In the genomic region with DNA sequence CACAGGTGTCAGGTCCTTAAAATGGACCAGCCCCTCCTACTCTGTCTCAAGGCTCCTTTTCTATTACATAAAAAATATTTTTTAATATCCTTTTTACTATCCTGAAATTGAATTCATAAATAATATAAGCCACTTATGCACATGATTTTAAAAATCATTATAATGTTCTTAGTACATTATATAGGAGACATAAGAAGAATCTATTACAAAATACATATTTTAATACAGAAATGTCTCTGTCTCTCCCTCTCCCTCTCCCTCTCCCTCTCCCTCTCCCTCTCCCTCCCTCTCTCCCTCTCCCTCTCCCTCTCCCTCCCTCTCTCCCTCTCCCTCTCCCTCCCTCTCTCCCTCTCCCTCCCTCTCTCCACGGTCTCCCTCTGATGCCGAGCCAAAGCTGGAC, we compare ENCODE assay signal across 35 cellular contexts. TPM values are rescaled to one million over a fixed set of nuclear protein-coding genes. Genes with fewer than 3 reads are reported as not detected.
"Had no signal": no experiment of that assay in that cellular context is flagged by ENCODE, and none has a peak within 500 bp of the region (broad histone marks: within the 10 kb centered on the region; RNA-seq: fewer than 3 reads in every experiment).

No MANE protein-coding gene starts in this region.

- ATAC-seq: effector memory CD8-positive, alpha-beta T cell; esophagus mucosa; gastrocnemius medialis; heart right ventricle; left cardiac atrium; left lung; left ventricle myocardium superior; lower lobe of right lung; mucosa of descending colon had no signal

- H3K4me3 Mint-ChIP-seq: dendritic cell treated with granulocyte-macrophage colony-stimulating factor and Interleukin-4, amounts not matched to agents 40 ng/mL and 50 ng/mL, for 4 days; effector memory CD8-positive, alpha-beta T cell; endodermal cell; mesothelial cell of epicardium; naive B cell had no signal

- H3K27ac Mint-ChIP-seq: dendritic cell treated with granulocyte-macrophage colony-stimulating factor and Interleukin-4, amounts not matched to agents 40 ng/mL and 50 ng/mL, for 4 days; effector memory CD8-positive, alpha-beta T cell; endodermal cell; mesothelial cell of epicardium; naive B cell had no signal

- H3K4me1 ChIP-seq: colonic mucosa, esophagus squamous epithelium, gastrocnemius medialis, heart right ventricle, left lung, lower lobe of right lung had no signal

- H3K9me3 Mint-ChIP-seq: dendritic cell treated with granulocyte-macrophage colony-stimulating factor and Interleukin-4, amounts not matched to agents 40 ng/mL and 50 ng/mL, for 4 days; effector memory CD8-positive, alpha-beta T cell; mesothelial cell of epicardium had no signal

- H3K27ac ChIP-seq: colonic mucosa, epithelial cell of prostate, esophagus squamous epithelium, gastrocnemius medialis, heart right ventricle, left lung, lower lobe of right lung had no signal

- H3K9me3 ChIP-seq: colonic mucosa, esophagus squamous epithelium, gastrocnemius medialis, heart right ventricle, left lung, lower lobe of right lung, mucosa of descending colon had no signal

- H3K36me3 Mint-ChIP-seq: mesothelial cell of epicardium, naive B cell had no signal

- FAIRE-seq: endometrium, islet of Langerhans, keratinocyte had no signal

- DNase-seq: colonic mucosa; cortex of kidney; effector CD8-positive, alpha-beta T cell; effector memory CD8-positive, alpha-beta T cell; endodermal cell; erythroblast; esophagus squamous epithelium; foreskin fibroblast; foreskin melanocyte; gastrocnemius medialis; glutamatergic neuron; head of caudate nucleus; heart right ventricle; hippocampal formation; left cardiac atrium; left lung; left ventricle myocardium superior; lower lobe of right lung; mesenchymal stem cell; mucosa of descending colon; naive B cell had no signal

- H3K27me3 Mint-ChIP-seq: dendritic cell treated with granulocyte-macrophage colony-stimulating factor and Interleukin-4, amounts not matched to agents 40 ng/mL and 50 ng/mL, for 4 days had no signal

- H3K27me3 ChIP-seq: colonic mucosa, gastrocnemius medialis, heart right ventricle, left lung had no signal

- H3K36me3 ChIP-seq: colonic mucosa, esophagus squamous epithelium, gastrocnemius medialis, heart right ventricle, left lung, lower lobe of right lung had no signal

- H3K4me1 Mint-ChIP-seq: mesothelial cell of epicardium, naive B cell had no signal

- H3K4me3 ChIP-seq: colonic mucosa, esophagus squamous epithelium, gastrocnemius medialis, heart right ventricle, left lung, lower lobe of right lung, mucosa of descending colon had no signal

RNA-seq across cellular contexts. Expression of a gene that starts 52.0 kb away (rescaled TPM):
- total RNA-seq: colonic mucosa, dermis microvascular lymphatic vessel endothelial cell, endodermal cell, esophagus mucosa, esophagus squamous epithelium, gastrocnemius medialis, glomerular endothelial cell, heart right ventricle, kidney epithelial cell, left lung, left ventricle myocardium superior, lower leg skin, lower lobe of right lung, lung microvascular endothelial cell, mesenteric fat pad, mesothelial cell of epicardium, mucosa of descending colon, myocyte had no signal
- polyA plus RNA-seq: heart right ventricle, keratinocyte had no signal
